9 cellular contexts compared by ENCODE assay signal in genomic region chr17:74873036-74873873, GRCh38. TPM values are rescaled to one million over a fixed set of nuclear protein-coding genes. Genes with fewer than 3 reads are reported as not detected.
A peak's percentile ranks its signal among the peaks of the same experiment; 100 is the strongest.
DNase-seq lines count a peak whose midpoint lies in the region; ATAC-seq and TF ChIP-seq lines count a peak whose summit lies in the region.
"Had no signal": no experiment of that assay in that cellular context is flagged by ENCODE, and none has a peak within 500 bp of the region (broad histone marks: within the 10 kb centered on the region; RNA-seq: fewer than 3 reads in every experiment).

No MANE protein-coding gene starts in this region.

- DNase-seq in AG10803 (ENCODE audit: low read depth) (peak; percentile 100), NCI-H345 treated with DMSO at 0.1 percent for 48 hours (lab: John Stamatoyannopoulos, UW; ENCODE audit: unreplicated experiment) (peak; percentile 99), cerebellar cortex (ENCODE audit: low spot score) (peak; percentile 100), iris pigment epithelial cell (ENCODE audit: low read depth) (peak; percentile 100), spleen (peak; percentile 99)
- peak; percentile 99 for DNase-seq in activated CD4-positive, CD25-positive, alpha-beta regulatory T cell treated with anti-CD3 and anti-CD28 coated beads, Interleukin-2, amount 50 U/mL, for 16 hours (ENCODE audit: low read depth, low spot score)

- no peaks in the 10 kb centered on the region for H3K27me3 ChIP-seq in spleen (replicated peaks in 1 of 7)

- TF ChIP-seq POLR2A in spleen (IDR thresholded peaks at IDR 0.05) = peak; percentile 83 to 93 (median 87)

- peaks cover 3 to 65% (median 45%) of the 10 kb centered on the region in 6 donors for H3K4me1 ChIP-seq in spleen

- WGBS in spleen, 5 donors = 0 to 1% (median 0%) methylated on average over 29 to 55 of the region's 55 CpGs

- H3K4me3 ChIP-seq in AG10803 (ENCODE audit: low read length) (peak overlapping the region; percentile 90), spleen (peak overlapping the region; percentile 45 to 82 (median 61))

- intact Hi-C loops in spleen (cut with DNase I; ENCODE audit: low total_unique reads) = no loop called here

- no peaks in the 10 kb centered on the region for H3K36me3 ChIP-seq in spleen

- H3K27ac ChIP-seq in spleen = peak overlapping the region; percentile 86 to 95 (median 92)

- TF ChIP-seq CTCF in AG10803 (conservative IDR thresholded peaks at IDR 0.05; ENCODE audit: low read length) (no peak), spleen (IDR thresholded peaks at IDR 0.05 in 8 of 11, conservative IDR thresholded peaks at IDR 0.05 in 3 of 11) (peak in 1 of 11 experiments; percentile 31)

- H3K9me3 ChIP-seq in spleen = no peaks in the 10 kb centered on the region

- ATAC-seq in GM19035 (IDR thresholded peaks at IDR 0.05; ENCODE audit: unreplicated experiment) (peak; percentile 94), HG03342 (IDR thresholded peaks at IDR 0.05; ENCODE audit: unreplicated experiment) (peak; percentile 82)

RNA-seq across cellular contexts. Expression of gene FDXR, which starts 0.5 kb away (rescaled TPM):
- 100 to 1,000 TPM in 1 of 7 donors, 10 to 100 TPM in 6; 17.7 to 114 (median 41.3) TPM for total RNA-seq in spleen
- 10 to 100 TPM; 13.6 to 66.1 (median 17.9) TPM for polyA plus RNA-seq in spleen

RNA-seq across cellular contexts. Expression of gene GRIN2C, which starts 13.6 kb away (rescaled TPM):
- 1 to 10 TPM in 1 of 7 donors, under 1 TPM in 3, not detected in 3; 0.17 to 1.5 (median 0.43) TPM for total RNA-seq in spleen
- under 1 TPM in 2 of 3 donors, not detected in 1; 0.02 to 0.16 TPM for polyA plus RNA-seq in spleen
- total RNA-seq: activated CD8-positive, alpha-beta memory T cell treated with anti-CD3 and anti-CD28 coated beads for 36 hours had no signal

RNA-seq across cellular contexts. Expression of gene FADS6, which starts 20.2 kb away (rescaled TPM):
- total RNA-seq in spleen = 1 to 10 TPM; 1.5 to 8.8 (median 5.4) TPM
- polyA plus RNA-seq in spleen = 1 to 10 TPM in 1 of 3 donors, under 1 TPM in 2; 0.13 to 2.4 (median 0.61) TPM
- total RNA-seq: activated CD8-positive, alpha-beta memory T cell treated with anti-CD3 and anti-CD28 coated beads for 36 hours had no signal

RNA-seq across cellular contexts. Expression of gene USH1G, which starts 49.8 kb away (rescaled TPM):
- not detected for total RNA-seq in spleen
- polyA plus RNA-seq in spleen = not detected
- total RNA-seq: activated CD8-positive, alpha-beta memory T cell treated with anti-CD3 and anti-CD28 coated beads for 36 hours had no signal

RNA-seq across cellular contexts. Expression of gene OTOP2, which starts 50.8 kb away (rescaled TPM):
- total RNA-seq in spleen = not detected
- not detected for polyA plus RNA-seq in spleen
- total RNA-seq: activated CD8-positive, alpha-beta memory T cell treated with anti-CD3 and anti-CD28 coated beads for 36 hours had no signal

Comparison
In these comparisons a context has a peak if more than half of its experiments do, and no peak if none do; other contexts are left out.
1. Peak in every context shown above with its lines: DNase-seq, ATAC-seq, H3K4me3 ChIP-seq and H3K27ac ChIP-seq.